Comparison of ENCODE assay signal across 17 cellular contexts in genomic region chr1:46453449-46453848, GRCh38. TPM values are rescaled to one million over a fixed set of nuclear protein-coding genes. Genes with fewer than 3 reads are reported as not detected.
DNase-seq lines count a peak whose midpoint lies in the region; ATAC-seq and TF ChIP-seq lines count a peak whose summit lies in the region.
"Had no signal": no experiment of that assay in that cellular context is flagged by ENCODE, and none has a peak within 500 bp of the region (broad histone marks: within the 10 kb centered on the region; RNA-seq: fewer than 3 reads in every experiment).

No MANE protein-coding gene starts in this region.

- peaks cover 51% of the 10 kb centered on the region for H3K27me3 Mint-ChIP-seq in activated naive CD8-positive, alpha-beta T cell treated with anti-CD3 and anti-CD28 coated beads, Interleukin-2, amount 50 U/mL, for 24 hours
- peaks cover 44% of the 10 kb centered on the region for H3K27me3 Mint-ChIP-seq in activated naive CD8-positive, alpha-beta T cell treated with anti-CD3 and anti-CD28 coated beads for 36 hours

- intact Hi-C loops in spleen (cut with DNase I; ENCODE audit: low total_unique reads) = no loop called here

- peaks cover 2% of the 10 kb centered on the region for H3K4me1 Mint-ChIP-seq in activated naive CD8-positive, alpha-beta T cell treated with anti-CD3 and anti-CD28 coated beads, Interleukin-2, amount 50 U/mL, for 24 hours
- peaks cover 3% of the 10 kb centered on the region for H3K4me1 Mint-ChIP-seq in activated naive CD8-positive, alpha-beta T cell treated with anti-CD3 and anti-CD28 coated beads for 36 hours

- no peaks in the 10 kb centered on the region for H3K4me1 ChIP-seq in RWPE2 (ENCODE audit: insufficient read depth, poor library complexity, severe bottlenecking)
- peaks cover 0 to 7% (median 3%) of the 10 kb centered on the region in 6 donors for H3K4me1 ChIP-seq in spleen

- H3K4me3 ChIP-seq in RWPE2 (ENCODE audit: severe bottlenecking) (no peak overlapping the region), spleen (no peak overlapping the region)

- H3K27ac Mint-ChIP-seq in activated naive CD8-positive, alpha-beta T cell treated with anti-CD3 and anti-CD28 coated beads, Interleukin-2, amount 50 U/mL, for 24 hours = no peak overlapping the region
- no peak overlapping the region for H3K27ac Mint-ChIP-seq in activated naive CD8-positive, alpha-beta T cell treated with anti-CD3 and anti-CD28 coated beads for 36 hours
- H3K27ac Mint-ChIP-seq: CD8-positive, alpha-beta T cell had no signal

- H3K9me3 ChIP-seq in RWPE2 (ENCODE audit: severe bottlenecking) = no peaks in the 10 kb centered on the region
- no peaks in the 10 kb centered on the region for H3K9me3 ChIP-seq in spleen

- WGBS in spleen, 5 donors = 56 to 70% (median 59%) methylated on average over 4 of the region's 4 CpGs; no CpG with 5 or more reads in 1 of the 5 donors

- peak; percentile 13 for ATAC-seq in activated naive CD8-positive, alpha-beta T cell treated with anti-CD3 and anti-CD28 coated beads, Interleukin-2, amount 50 U/mL, for 24 hours
- ATAC-seq in RWPE2 (ENCODE audit: low read depth) (peak; percentile 7; the same call in 1 of the 3 replicates), HG03354 (IDR thresholded peaks at IDR 0.05; ENCODE audit: poor library complexity, severe bottlenecking, unreplicated experiment) (no peak), HG03196 (IDR thresholded peaks at IDR 0.05; ENCODE audit: unreplicated experiment) (no peak)
- ATAC-seq: CD8-positive, alpha-beta T cell; HCT116 had no signal

- H3K9me3 Mint-ChIP-seq in activated naive CD8-positive, alpha-beta T cell treated with anti-CD3 and anti-CD28 coated beads, Interleukin-2, amount 50 U/mL, for 24 hours = no peaks in the 10 kb centered on the region
- no peaks in the 10 kb centered on the region for H3K9me3 Mint-ChIP-seq in activated naive CD8-positive, alpha-beta T cell treated with anti-CD3 and anti-CD28 coated beads for 36 hours
- H3K9me3 Mint-ChIP-seq: CD8-positive, alpha-beta T cell had no signal

- H3K36me3 Mint-ChIP-seq in activated naive CD8-positive, alpha-beta T cell treated with anti-CD3 and anti-CD28 coated beads, Interleukin-2, amount 50 U/mL, for 24 hours (ENCODE audit: low read depth) = no peaks in the 10 kb centered on the region
- no peaks in the 10 kb centered on the region for H3K36me3 Mint-ChIP-seq in activated naive CD8-positive, alpha-beta T cell treated with anti-CD3 and anti-CD28 coated beads for 36 hours
- H3K36me3 Mint-ChIP-seq: CD8-positive, alpha-beta T cell had no signal

- no peak for DNase-seq in activated naive CD8-positive, alpha-beta T cell treated with anti-CD3 and anti-CD28 coated beads, Interleukin-2, amount 50 U/mL, for 24 hours
- no peak for DNase-seq in activated naive CD8-positive, alpha-beta T cell treated with anti-CD3 and anti-CD28 coated beads for 36 hours
- peak; percentile 61 for DNase-seq in HT-29 (ENCODE audit: low spot score)
- no peak for DNase-seq in RWPE2 (ENCODE audit: low spot score)
- peak; percentile 40 for DNase-seq in spleen
- DNase-seq in activated T-cell treated with anti-CD3 and anti-CD28 coated beads for 4 hours = no peak
- DNase-seq: CD8-positive, alpha-beta T cell; COR-L47; GF-D8; IMR-90; KG1 had no signal

- no peak for TF ChIP-seq POLR2A in spleen (IDR thresholded peaks at IDR 0.05)

- no peak for TF ChIP-seq CTCF in RWPE2 (IDR thresholded peaks at IDR 0.05; ENCODE audit: poor library complexity, severe bottlenecking)
- TF ChIP-seq CTCF in spleen (IDR thresholded peaks at IDR 0.05 in 8 of 11, conservative IDR thresholded peaks at IDR 0.05 in 3 of 11) = no peak

- H3K27ac ChIP-seq in RWPE2 (ENCODE audit: poor library complexity, severe bottlenecking) = no peak overlapping the region
- no peak overlapping the region for H3K27ac ChIP-seq in spleen
- H3K27ac ChIP-seq: 22Rv1 had no signal

- H3K36me3 ChIP-seq in RWPE2 (ENCODE audit: low read depth) = no peaks in the 10 kb centered on the region
- H3K36me3 ChIP-seq in spleen = no peaks in the 10 kb centered on the region

- H3K4me3 Mint-ChIP-seq in activated naive CD8-positive, alpha-beta T cell treated with anti-CD3 and anti-CD28 coated beads, Interleukin-2, amount 50 U/mL, for 24 hours = no peak overlapping the region
- H3K4me3 Mint-ChIP-seq in activated naive CD8-positive, alpha-beta T cell treated with anti-CD3 and anti-CD28 coated beads for 36 hours = no peak overlapping the region
- H3K4me3 Mint-ChIP-seq: CD8-positive, alpha-beta T cell had no signal

- peaks cover 14% of the 10 kb centered on the region for H3K27me3 ChIP-seq in RWPE2 (ENCODE audit: insufficient read depth, poor library complexity, severe bottlenecking)
- peaks cover 0 to 91% (median 9%) of the 10 kb centered on the region in 7 donors for H3K27me3 ChIP-seq in spleen (replicated peaks in 1 of 7)

RNA-seq across cellular contexts. Expression of gene DMBX1, which starts 36.2 kb away (rescaled TPM):
- not detected for total RNA-seq in activated naive CD8-positive, alpha-beta T cell treated with anti-CD3 and anti-CD28 coated beads for 36 hours
- total RNA-seq in HT-29 (2014; rRNA removed; shearing (Covaris generic)) = 3.0 and 3.1 TPM in 2 replicates
- total RNA-seq in spleen = not detected
- not detected for polyA plus RNA-seq in spleen
- total RNA-seq: CD8-positive, alpha-beta T cell; IMR-90 had no signal
- polyA plus RNA-seq: BJ, CD14-positive monocyte, IMR-90 had no signal

RNA-seq across cellular contexts. Expression of gene FAAH, which starts 59.3 kb away (rescaled TPM):
- 1 to 10 TPM; 2.8 to 3.4 TPM for total RNA-seq in activated naive CD8-positive, alpha-beta T cell treated with anti-CD3 and anti-CD28 coated beads for 36 hours
- total RNA-seq in HT-29 (2014; rRNA removed; shearing (Covaris generic)) = 53.2 and 62.9 TPM in 2 replicates
- total RNA-seq in spleen = 10 to 100 TPM in 1 of 7 donors, 1 to 10 TPM in 6; 5.2 to 15.3 (median 7.3) TPM
- polyA plus RNA-seq in spleen = 10 to 100 TPM in 1 of 3 donors, 1 to 10 TPM in 2; 5.3 to 10.5 (median 9.6) TPM

Comparison
In these comparisons a context has a peak if more than half of its experiments do, and no peak if none do; other contexts are left out.
1. ATAC-seq: peak in activated naive CD8-positive, alpha-beta T cell treated with anti-CD3 and anti-CD28 coated beads, Interleukin-2, amount 50 U/mL, for 24 hours (single experiment) and RWPE2 (single experiment); none in HG03354 (single experiment) and HG03196 (single experiment).
2. DNase-seq: peak in HT-29 (single experiment) and spleen (single experiment); none in activated naive CD8-positive, alpha-beta T cell treated with anti-CD3 and anti-CD28 coated beads, Interleukin-2, amount 50 U/mL, for 24 hours (single experiment), activated naive CD8-positive, alpha-beta T cell treated with anti-CD3 and anti-CD28 coated beads for 36 hours (single experiment), RWPE2 (single experiment) and activated T-cell treated with anti-CD3 and anti-CD28 coated beads for 4 hours (single experiment).